ENCODE assay signal across 8 cellular contexts in the genomic region with DNA sequence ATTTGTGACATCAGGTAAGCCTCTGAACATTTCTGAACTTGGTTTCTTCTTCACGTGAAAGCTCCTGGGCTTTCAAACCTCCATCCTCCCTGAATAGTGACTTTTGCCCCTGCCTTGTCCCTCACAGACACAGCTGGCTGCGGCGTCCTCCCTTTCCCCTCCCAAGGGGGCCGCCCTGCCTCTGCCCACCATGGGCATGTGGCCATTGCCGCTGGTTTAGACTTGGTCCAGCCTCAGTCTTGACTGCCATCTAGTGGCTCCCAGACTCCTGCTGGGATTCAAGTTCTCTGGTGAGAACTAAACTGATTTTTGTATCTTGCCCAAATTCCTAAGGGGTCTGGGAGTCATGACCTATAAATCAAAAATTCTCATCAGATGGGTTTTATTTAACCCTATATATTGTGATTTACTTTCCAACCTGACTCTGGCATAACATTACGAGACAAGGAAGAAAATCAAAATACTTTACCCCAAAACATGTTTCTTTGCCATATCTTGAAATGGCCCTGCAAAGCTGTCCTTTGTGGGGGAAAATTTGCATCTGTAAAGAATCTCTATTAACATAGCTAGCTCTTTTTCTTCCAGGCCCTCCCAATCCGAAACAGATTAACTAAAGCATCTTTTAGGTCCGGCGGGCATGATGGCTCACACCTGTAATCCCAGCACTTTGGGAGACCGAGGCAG.
DNase-seq lines count a peak whose midpoint lies in the region; FAIRE-seq and TF ChIP-seq lines count a peak whose summit lies in the region.
"Not testable (repeated sequence)": the region's sequence is repeated elsewhere in the genome, so short reads cannot be mapped to it uniquely, and the experiment has no call there.

No MANE protein-coding gene starts in this region.

- DNase-seq in H54 (ENCODE audit: insufficient read length, low spot score) (peak; percentile 74), NCI-H2107 treated with DMSO at 0.1 percent for 48 hours (lab: John Stamatoyannopoulos, UW; ENCODE audit: unreplicated experiment) (peak; percentile 26), SKM-1 treated with dmso at 0.1 percent for 144 hours (lab: John Stamatoyannopoulos, UW; ENCODE audit: unreplicated experiment) (peak; percentile 15)
- peak; percentile 17 for DNase-seq in activated effector memory CD4-positive, alpha-beta T cell treated with Interleukin-2 at 50 U/mL for 16 hours
- DNase-seq in epithelial cell of proximal tubule (ENCODE audit: low read depth) = not testable (repeated sequence)
- peak; percentile 46 to 51 for DNase-seq in stimulated activated CD4-positive, alpha-beta T cell treated with anti-CD3 and anti-CD28 coated beads, Interleukin-2, amount 100 ng/mL, for 24 hours

- TF ChIP-seq CTCF in C4-2B (conservative IDR thresholded peaks at IDR 0.05) (peak; percentile 96), epithelial cell of proximal tubule (conservative IDR thresholded peaks at IDR 0.05; ENCODE audit: low read depth, low read length) (peak; percentile 87), liver (IDR thresholded peaks at IDR 0.05; ENCODE audit: low read depth, low read length, missing input control) (peak; percentile 64)

- not testable (repeated sequence) for FAIRE-seq in H54 (lab: Jason Lieb, UNC)

- not testable (repeated sequence) for H3K9me3 ChIP-seq in liver (ENCODE audit: control insufficient read depth in 4 of 4, low read length in 3 of 4)

- not testable (repeated sequence) for H3K9ac ChIP-seq in liver (ENCODE audit: low read depth in 1 of 2, low read length in 2 of 2)

- not testable (repeated sequence) for H3K36me3 ChIP-seq in liver (ENCODE audit: control insufficient read depth in 4 of 4, insufficient read depth in 3 of 4, low read depth in 1 of 4, low read length in 3 of 4)

- 27% methylated on average over 10 of the region's 10 CpGs for WGBS in liver

- H3K27ac ChIP-seq in C4-2B; liver (ENCODE audit: low read depth in 1 of 2, low read length in 2 of 2): not testable (repeated sequence)

- not testable (repeated sequence) for H3K4me1 ChIP-seq in liver (ENCODE audit: control insufficient read depth in 4 of 4, insufficient read depth in 4 of 4, low read length in 3 of 4)

- not testable (repeated sequence) for H3K27me3 ChIP-seq in liver (ENCODE audit: control insufficient read depth in 4 of 4, insufficient read depth in 4 of 4, low read length in 3 of 4)

- TF ChIP-seq POLR2A in H54 (IDR thresholded peaks at IDR 0.05; ENCODE audit: low read depth, low read length) = not testable (repeated sequence)

- peak; percentile 76 to 83 for TF ChIP-seq RAD21 in liver (IDR thresholded peaks at IDR 0.05)

- not testable (repeated sequence) for H3K4me3 ChIP-seq in epithelial cell of proximal tubule (ENCODE audit: low read depth, low read length); liver (ENCODE audit: low read depth in 1 of 3, low read length in 3 of 3)
